In genomic region chr4:7017446-7018048, GRCh38 we compare ENCODE assay signal across 32 cellular contexts. TPM values are rescaled to one million over a fixed set of nuclear protein-coding genes. Genes with fewer than 3 reads are reported as not detected.
A peak's percentile ranks its signal among the peaks of the same experiment; 100 is the strongest.
DNase-seq lines count a peak whose midpoint lies in the region; ATAC-seq, FAIRE-seq and TF ChIP-seq lines count a peak whose summit lies in the region.
"Had no signal": no experiment of that assay in that cellular context is flagged by ENCODE, and none has a peak within 500 bp of the region (broad histone marks: within the 10 kb centered on the region; RNA-seq: fewer than 3 reads in every experiment).

No MANE protein-coding gene starts in this region.

- H3K27me3 Mint-ChIP-seq in activated naive CD4-positive, alpha-beta T cell treated with anti-CD3 and anti-CD28 coated beads, Interleukin-2, amount 10 ng/mL, durations not matched to agents 7 days and 5 days, result no peaks in the 10 kb centered on the region
- no peaks in the 10 kb centered on the region for H3K27me3 Mint-ChIP-seq in stimulated activated memory B cell treated with anti-CD40 and anti-IgM and Interleukin-4, amounts not matched to agents 10 μg/mL and 1 μg/mL and 100 μg/mL, for 72 hours
- H3K27me3 Mint-ChIP-seq: activated CD4-positive, alpha-beta T cell treated with anti-CD3 and anti-CD28 coated beads, Interleukin-2, amount 10 ng/mL, durations not matched to agents 24 days and 14 days; activated naive CD8-positive, alpha-beta T cell; B cell; CD8-positive, alpha-beta memory T cell; central memory CD8-positive, alpha-beta T cell had no signal

- H3K9me3 Mint-ChIP-seq in activated naive CD4-positive, alpha-beta T cell treated with anti-CD3 and anti-CD28 coated beads, Interleukin-2, amount 50 U/mL, for 72 hours, result no peaks in the 10 kb centered on the region
- no peaks in the 10 kb centered on the region for H3K9me3 Mint-ChIP-seq in activated naive CD4-positive, alpha-beta T cell treated with anti-CD3 and anti-CD28 coated beads, Interleukin-2, amount 10 ng/mL, durations not matched to agents 7 days and 5 days
- H3K9me3 Mint-ChIP-seq in stimulated activated memory B cell treated with anti-CD40 and anti-IgM and Interleukin-4, amounts not matched to agents 10 μg/mL and 1 μg/mL and 100 μg/mL, for 72 hours, result no peaks in the 10 kb centered on the region
- H3K9me3 Mint-ChIP-seq: activated CD4-positive, alpha-beta T cell treated with anti-CD3 and anti-CD28 coated beads, Interleukin-2, amount 10 ng/mL, durations not matched to agents 24 days and 14 days; CD8-positive, alpha-beta memory T cell; central memory CD8-positive, alpha-beta T cell; nephron had no signal

- H3K36me3 Mint-ChIP-seq in activated naive CD4-positive, alpha-beta T cell treated with anti-CD3 and anti-CD28 coated beads, Interleukin-2, amount 50 U/mL, for 72 hours, result peaks cover 9 to 19% of the 10 kb centered on the region in 2 donors
- H3K36me3 Mint-ChIP-seq in activated naive CD4-positive, alpha-beta T cell treated with anti-CD3 and anti-CD28 coated beads, Interleukin-2, amount 10 ng/mL, durations not matched to agents 7 days and 5 days, result peaks cover 50% of the 10 kb centered on the region
- peaks cover 61% of the 10 kb centered on the region for H3K36me3 Mint-ChIP-seq in stimulated activated memory B cell treated with anti-CD40 and anti-IgM and Interleukin-4, amounts not matched to agents 10 μg/mL and 1 μg/mL and 100 μg/mL, for 72 hours

- H3K4me1 Mint-ChIP-seq in activated naive CD4-positive, alpha-beta T cell treated with anti-CD3 and anti-CD28 coated beads, Interleukin-2, amount 10 ng/mL, durations not matched to agents 7 days and 5 days, result peaks cover 9% of the 10 kb centered on the region
- H3K4me1 Mint-ChIP-seq in stimulated activated memory B cell treated with anti-CD40 and anti-IgM and Interleukin-4, amounts not matched to agents 10 μg/mL and 1 μg/mL and 100 μg/mL, for 72 hours, result peaks cover 28% of the 10 kb centered on the region
- H3K4me1 Mint-ChIP-seq: nephron had no signal

- H3K9me3 ChIP-seq in right lobe of liver, result no peaks in the 10 kb centered on the region
- no peaks in the 10 kb centered on the region for H3K9me3 ChIP-seq in Peyer's patch
- H3K9me3 ChIP-seq: pancreas, SJCRH30, thoracic aorta, uterus had no signal

- no peak for DNase-seq in activated naive CD4-positive, alpha-beta T cell treated with anti-CD3 and anti-CD28 coated beads, Interleukin-2, amount 50 U/mL, for 72 hours (ENCODE audit: low spot score in 2 of 2)
- no peak for DNase-seq in activated naive CD4-positive, alpha-beta T cell treated with anti-CD3 and anti-CD28 coated beads, Interleukin-2, amount 10 ng/mL, durations not matched to agents 7 days and 5 days
- no peak for DNase-seq in bronchial epithelial cell (ENCODE audit: low read depth)
- DNase-seq in right lobe of liver, result no peak
- DNase-seq in Peyer's patch, result no peak
- DNase-seq: activated CD4-positive, alpha-beta T cell treated with anti-CD3 and anti-CD28 coated beads, Interleukin-2, amount 10 ng/mL, durations not matched to agents 24 days and 14 days; CD8-positive, alpha-beta memory T cell; dermis blood vessel endothelial cell; DMS 273 treated with DMSO at 0.1 percent for 48 hours; left cardiac atrium; NCI-H1048; NCI-H1694; NCI-H446; NCI-H748 treated with DMSO at 0.1 percent for 48 hours; SJCRH30; small intestine; stimulated activated naive CD8-positive, alpha-beta T cell treated with anti-CD3 and anti-CD28 coated beads, Interleukin-15, Interleukin-2, amounts not matched to agents 100 U/mL and 50 U/mL, for 24 hours; SW 1271; T-helper 9 cell; uterus had no signal

- FAIRE-seq in bronchial epithelial cell (lab: Jason Lieb, UNC), result peak; percentile 58
- FAIRE-seq: pancreas, RCC 7860, small intestine had no signal

- no peak overlapping the region for H3K4me3 Mint-ChIP-seq in activated naive CD4-positive, alpha-beta T cell treated with anti-CD3 and anti-CD28 coated beads, Interleukin-2, amount 10 ng/mL, durations not matched to agents 7 days and 5 days
- H3K4me3 Mint-ChIP-seq in stimulated activated memory B cell treated with anti-CD40 and anti-IgM and Interleukin-4, amounts not matched to agents 10 μg/mL and 1 μg/mL and 100 μg/mL, for 72 hours, result no peak overlapping the region
- H3K4me3 Mint-ChIP-seq: activated CD4-positive, alpha-beta T cell treated with anti-CD3 and anti-CD28 coated beads, Interleukin-2, amount 10 ng/mL, durations not matched to agents 24 days and 14 days; activated naive CD8-positive, alpha-beta T cell; B cell; CD8-positive, alpha-beta memory T cell; central memory CD8-positive, alpha-beta T cell; nephron had no signal

- no peaks in the 10 kb centered on the region for H3K27me3 ChIP-seq in bronchial epithelial cell (ENCODE audit: control insufficient read depth, insufficient read depth, low read length)
- H3K27me3 ChIP-seq in right lobe of liver, result no peaks in the 10 kb centered on the region
- no peaks in the 10 kb centered on the region for H3K27me3 ChIP-seq in Peyer's patch
- H3K27me3 ChIP-seq: pancreas, SJCRH30, uterus had no signal

- H3K4me3 ChIP-seq in bronchial epithelial cell (ENCODE audit: low read depth, low read length) (no peak overlapping the region), right lobe of liver (no peak overlapping the region), Peyer's patch (no peak overlapping the region)
- H3K4me3 ChIP-seq: pancreas, SJCRH30, thoracic aorta, uterus had no signal

- CTCF ChIA-PET in activated naive CD4-positive, alpha-beta T cell treated with anti-CD3 and anti-CD28 coated beads, Interleukin-2, amount 10 ng/mL, durations not matched to agents 7 days and 5 days (lab: Charles Lee), result interaction anchor here (2.2 kb wide), 1 partner anchor 13 kb away, joined by 5 read pairs; no protein-coding TSS in a partner anchor

- H3K27ac Mint-ChIP-seq in activated naive CD4-positive, alpha-beta T cell treated with anti-CD3 and anti-CD28 coated beads, Interleukin-2, amount 50 U/mL, for 72 hours, result peak overlapping the region; percentile 45 to 61
- H3K27ac Mint-ChIP-seq in activated naive CD4-positive, alpha-beta T cell treated with anti-CD3 and anti-CD28 coated beads, Interleukin-2, amount 10 ng/mL, durations not matched to agents 7 days and 5 days, result no peak overlapping the region
- no peak overlapping the region for H3K27ac Mint-ChIP-seq in stimulated activated memory B cell treated with anti-CD40 and anti-IgM and Interleukin-4, amounts not matched to agents 10 μg/mL and 1 μg/mL and 100 μg/mL, for 72 hours
- H3K27ac Mint-ChIP-seq: activated CD4-positive, alpha-beta T cell treated with anti-CD3 and anti-CD28 coated beads, Interleukin-2, amount 10 ng/mL, durations not matched to agents 24 days and 14 days; activated naive CD8-positive, alpha-beta T cell; B cell; nephron had no signal

- intact Hi-C loops in right lobe of liver (cut with DNase I), result no loop called here

- H3K4me1 ChIP-seq in right lobe of liver, result peaks cover 0 to 32% (median 12%) of the 10 kb centered on the region in 4 donors
- H3K4me1 ChIP-seq in Peyer's patch, result no peaks in the 10 kb centered on the region
- H3K4me1 ChIP-seq: pancreas, SJCRH30, uterus had no signal

- H3K36me3 ChIP-seq in bronchial epithelial cell (ENCODE audit: control insufficient read depth, insufficient read depth, low read length) (peaks cover 41% of the 10 kb centered on the region), right lobe of liver (peaks cover 0 to 45% (median 4%) of the 10 kb centered on the region in 4 donors), Peyer's patch (peaks cover 0 to 87% (median 0%) of the 10 kb centered on the region in 3 donors)
- H3K36me3 ChIP-seq: uterus had no signal

- ATAC-seq in activated naive CD4-positive, alpha-beta T cell treated with anti-CD3 and anti-CD28 coated beads, Interleukin-2, amount 50 U/mL, for 72 hours, result no peak
- ATAC-seq in right lobe of liver (no peak), GM18520 (IDR thresholded peaks at IDR 0.05; ENCODE audit: unreplicated experiment) (no peak), HG03045 (IDR thresholded peaks at IDR 0.05; ENCODE audit: unreplicated experiment) (no peak)
- no peak for ATAC-seq in stimulated activated memory B cell treated with anti-CD40 and anti-IgM and Interleukin-4, amounts not matched to agents 10 μg/mL and 1 μg/mL and 100 μg/mL, for 72 hours
- ATAC-seq: esophagus mucosa; left cardiac atrium; pancreas; stimulated activated naive CD8-positive, alpha-beta T cell treated with anti-CD3 and anti-CD28 coated beads, Interleukin-15, Interleukin-2, amounts not matched to agents 100 U/mL and 50 U/mL, for 24 hours had no signal

- H3K27ac ChIP-seq in right lobe of liver (peak overlapping the region in 2 of 3 donors; percentile 33 to 54), Peyer's patch (no peak overlapping the region)
- H3K27ac ChIP-seq: pancreas, SJCRH30, thoracic aorta, uterus, VCaP had no signal

- 95% methylated on average over 6 of the region's 6 CpGs for WGBS in right lobe of liver (ENCODE audit: insufficient coverage, low coverage, low lambda C conversion rate, missing lambda C conversion rate)

- TF ChIP-seq POLR2A in right lobe of liver (IDR thresholded peaks at IDR 0.05), result no peak
- no peak for TF ChIP-seq POLR2A in Peyer's patch (IDR thresholded peaks at IDR 0.05)

- TF ChIP-seq CTCF in bronchial epithelial cell (IDR thresholded peaks at IDR 0.05; ENCODE audit: insufficient read depth, low read length, severe bottlenecking), result no peak
- TF ChIP-seq CTCF in right lobe of liver (IDR thresholded peaks at IDR 0.05), result no peak
- no peak for TF ChIP-seq CTCF in Peyer's patch (IDR thresholded peaks at IDR 0.05)

RNA-seq across cellular contexts. Expression of gene TADA2B, which starts 25.6 kb away (rescaled TPM):
- 10 to 100 TPM; 11.8 to 12.7 TPM for total RNA-seq in activated naive CD4-positive, alpha-beta T cell treated with anti-CD3 and anti-CD28 coated beads, Interleukin-2, amount 50 U/mL, for 72 hours
- total RNA-seq in bronchial epithelial cell, result 12.1 and 14.6 TPM in 2 replicates
- total RNA-seq in right lobe of liver, result 10 to 100 TPM; 12.1 to 16.3 (median 14.0) TPM
- 10 to 100 TPM; 23.1 to 31.4 (median 27.8) TPM for total RNA-seq in Peyer's patch

RNA-seq across cellular contexts. Expression of gene GRPEL1, which starts 50.3 kb away (rescaled TPM):
- total RNA-seq in activated naive CD4-positive, alpha-beta T cell treated with anti-CD3 and anti-CD28 coated beads, Interleukin-2, amount 50 U/mL, for 72 hours, result 10 to 100 TPM; 60.7 to 81.9 TPM
- total RNA-seq in bronchial epithelial cell (67.4 and 91.0 TPM in 2 replicates), right lobe of liver (10 to 100 TPM; 30.0 to 49.2 (median 45.3) TPM), Peyer's patch (10 to 100 TPM; 13.2 to 35.4 (median 17.8) TPM)

Comparison
In these comparisons a context has a peak if more than half of its experiments do, and no peak if none do; other contexts are left out.
1. H3K27ac Mint-ChIP-seq: peak in activated naive CD4-positive, alpha-beta T cell treated with anti-CD3 and anti-CD28 coated beads, Interleukin-2, amount 50 U/mL, for 72 hours (2 of 2); none in activated naive CD4-positive, alpha-beta T cell treated with anti-CD3 and anti-CD28 coated beads, Interleukin-2, amount 10 ng/mL, durations not matched to agents 7 days and 5 days (single experiment) and stimulated activated memory B cell treated with anti-CD40 and anti-IgM and Interleukin-4, amounts not matched to agents 10 μg/mL and 1 μg/mL and 100 μg/mL, for 72 hours (single experiment).
2. H3K27ac ChIP-seq: peak in right lobe of liver (2 of 3); none in Peyer's patch (0 of 4).